ENCODE assay signal across 9 cellular contexts in the genomic region with DNA sequence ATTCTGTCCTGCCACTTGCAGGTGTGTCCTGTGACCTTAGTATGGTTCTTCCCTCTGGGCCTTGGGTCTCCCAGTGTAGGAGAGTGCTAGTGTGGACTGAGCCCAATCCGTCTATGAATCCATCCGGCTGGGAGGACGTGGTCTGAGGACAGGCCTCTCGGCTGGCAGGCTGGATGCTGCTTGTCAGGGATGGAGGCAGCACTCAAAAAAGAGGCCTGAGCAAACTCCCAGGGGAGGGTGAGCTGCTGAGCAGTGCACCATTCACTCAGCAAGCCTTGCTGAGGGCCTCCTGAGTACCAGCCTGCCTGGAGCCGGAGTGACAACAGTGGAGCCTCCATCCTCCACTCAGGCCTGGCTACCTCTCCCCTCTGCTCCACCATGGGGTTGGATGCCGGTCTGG. TPM values are rescaled to one million over a fixed set of nuclear protein-coding genes. Genes with fewer than 3 reads are reported as not detected.
DNase-seq lines count a peak whose midpoint lies in the region; ATAC-seq and TF ChIP-seq lines count a peak whose summit lies in the region.
"Had no signal": no experiment of that assay in that cellular context is flagged by ENCODE, and none has a peak within 500 bp of the region (broad histone marks: within the 10 kb centered on the region; RNA-seq: fewer than 3 reads in every experiment).

No MANE protein-coding gene starts in this region.

- H3K27ac Mint-ChIP-seq in T-helper 17 cell, result peak overlapping the region; percentile 94

- ATAC-seq in T-helper 17 cell (no peak), lower lobe of right lung (no peak)

- H3K36me3 ChIP-seq in DOHH2 (ENCODE audit: control insufficient read depth, low read length), result peaks cover 16% of the 10 kb centered on the region
- H3K36me3 ChIP-seq in lower lobe of right lung, result peaks cover 14% of the 10 kb centered on the region

- peaks cover 8% of the 10 kb centered on the region for H3F3A ChIP-seq in DOHH2 (ENCODE audit: control insufficient read depth, insufficient read depth)

- peaks cover 26% of the 10 kb centered on the region for H3K4me1 Mint-ChIP-seq in T-helper 17 cell

- H3K27me3 Mint-ChIP-seq in T-helper 17 cell, result no peaks in the 10 kb centered on the region

- H3K27me3 ChIP-seq in DOHH2 (ENCODE audit: control insufficient read depth, low read length), result no peaks in the 10 kb centered on the region
- no peaks in the 10 kb centered on the region for H3K27me3 ChIP-seq in lower lobe of right lung (ENCODE audit: low read depth)
- H3K27me3 ChIP-seq: body of pancreas had no signal

- intact Hi-C loops in lower lobe of right lung (cut with DNase I), result no loop called here

- H3K27ac ChIP-seq in 22Rv1, result peak overlapping the region; percentile 86
- no peak overlapping the region for H3K27ac ChIP-seq in DOHH2 (ENCODE audit: low read depth, low read length)
- H3K27ac ChIP-seq in lower lobe of right lung, result peak overlapping the region; percentile 90

- no peaks in the 10 kb centered on the region for H3K9me2 ChIP-seq in DOHH2 (replicated peaks; ENCODE audit: control insufficient read depth, low read length)

- 0 out of 2 replicates have a peak, but pooled peaks cover 4% of the 10 kb centered on the region for H4K20me1 ChIP-seq in DOHH2 (ENCODE audit: control insufficient read depth, insufficient read depth, low read depth, low read length)

- H3K4me3 ChIP-seq in DOHH2 (ENCODE audit: low read length) (no peak overlapping the region), lower lobe of right lung (no peak overlapping the region)
- H3K4me3 ChIP-seq: body of pancreas had no signal

- no peak overlapping the region for H3K4me3 Mint-ChIP-seq in T-helper 17 cell

- peaks cover 2% of the 10 kb centered on the region for H3K36me3 Mint-ChIP-seq in T-helper 17 cell (ENCODE audit: low read depth)

- no peak for TF ChIP-seq CTCF in 22Rv1 (IDR thresholded peaks at IDR 0.05)
- TF ChIP-seq CTCF in DOHH2 (IDR thresholded peaks at IDR 0.05; ENCODE audit: low read depth, low read length, poor library complexity, severe bottlenecking), result no peak
- TF ChIP-seq CTCF in lower lobe of right lung (IDR thresholded peaks at IDR 0.05), result no peak
- TF ChIP-seq CTCF in GM10266 (IDR thresholded peaks at IDR 0.05; ENCODE audit: control insufficient read depth, insufficient read depth, low read depth, missing control alignments), result no peak

- H3K9me3 ChIP-seq in DOHH2 (ENCODE audit: control insufficient read depth, insufficient read depth, low read length) (no peaks in the 10 kb centered on the region), T-helper 17 cell (ENCODE audit: control insufficient read depth, low read length, poor library complexity, severe bottlenecking) (no peaks in the 10 kb centered on the region), lower lobe of right lung (no peaks in the 10 kb centered on the region)
- H3K9me3 ChIP-seq: body of pancreas had no signal

- H3K4me1 ChIP-seq in DOHH2 (ENCODE audit: control insufficient read depth, low read length) (peaks cover 39% of the 10 kb centered on the region), lower lobe of right lung (peaks cover 44% of the 10 kb centered on the region)

- H3K4me2 ChIP-seq in DOHH2 (ENCODE audit: low read length), result peak overlapping the region; percentile 82

- peaks cover 34% of the 10 kb centered on the region for H3K79me2 ChIP-seq in DOHH2 (ENCODE audit: control insufficient read depth, low read length)

- DNase-seq in T-helper 17 cell (no peak), lower lobe of right lung (no peak), dermis blood vessel endothelial cell (no peak), GM10266 (ENCODE audit: extremely low spot score) (no peak), NCI-H774 (lab: John Stamatoyannopoulos, UW) (no peak), NCI-H1930 (lab: John Stamatoyannopoulos, UW) (no peak)

RNA-seq across cellular contexts. Expression of gene DUSP7, which starts 1.7 kb away (rescaled TPM):
- total RNA-seq in T-helper 17 cell, result 10 to 100 TPM; 15.8 to 18.6 TPM
- 28.8 TPM for total RNA-seq in lower lobe of right lung
- total RNA-seq in dermis blood vessel endothelial cell, result 8.0 and 10.8 TPM in 2 replicates
